8 cellular contexts compared by ENCODE assay signal in genomic region chr17:74203439-74204240, GRCh38. TPM values are rescaled to one million over a fixed set of nuclear protein-coding genes. Genes with fewer than 3 reads are reported as not detected.
DNase-seq lines count a peak whose midpoint lies in the region; ATAC-seq, FAIRE-seq and TF ChIP-seq lines count a peak whose summit lies in the region.

Gene RPL38 (plus strand): TSS chr17:74203678. CDS start chr17:74203956, 278 bp downstream.

- FAIRE-seq in A204.1 (lab: Jason Lieb, UNC): peak; percentile 90
- no peak for FAIRE-seq in small intestine (lab: Jason Lieb, UNC)

- H3K36me3 ChIP-seq in WERI-Rb-1 (peaks cover 50% of the 10 kb centered on the region), mammary epithelial cell (ENCODE audit: insufficient read depth, low read length) (peaks cover 22% of the 10 kb centered on the region), small intestine (ENCODE audit: control insufficient read depth in 2 of 2, insufficient read depth in 2 of 2, low read length in 2 of 2) (peaks cover 0 to 8% of the 10 kb centered on the region in 2 donors)

- H3K27ac ChIP-seq in WERI-Rb-1 (peak within 1 kb of the TSS; percentile 88), mammary epithelial cell (ENCODE audit: insufficient read depth, low read depth, low read length) (peak within 1 kb of the TSS; percentile 80), small intestine (ENCODE audit: low read depth in 1 of 2, low read length in 1 of 2) (peak within 1 kb of the TSS; percentile 83 to 90)

- TF ChIP-seq CTCF in WERI-Rb-1 (IDR thresholded peaks at IDR 0.05; ENCODE audit: low read depth, low read length) (peak; percentile 99), mammary epithelial cell (conservative IDR thresholded peaks at IDR 0.05 in 1 of 2, IDR thresholded peaks at IDR 0.05 in 1 of 2; ENCODE audit: extremely low read depth in 1 of 2, insufficient read depth in 1 of 2, low read depth in 1 of 2, low read length in 2 of 2) (peak; percentile 95 to 97)

- ATAC-seq in GM18520 (IDR thresholded peaks at IDR 0.05; ENCODE audit: unreplicated experiment): peak; percentile 65
- peak; percentile 49 for ATAC-seq in HG03097 (IDR thresholded peaks at IDR 0.05; ENCODE audit: low FRiP score, unreplicated experiment)

- CTCF ChIA-PET in mammary epithelial cell (lab: Charles Lee; ENCODE audit: low non-redundant PET): interaction anchor here (1.2 kb wide), 1 partner anchor 16 kb away, joined by 38 read pairs; no protein-coding TSS in a partner anchor

- peak within 1 kb of the TSS; percentile 97 for H3K9ac ChIP-seq in mammary epithelial cell (ENCODE audit: insufficient read depth, low read length)

- H3K4me3 ChIP-seq in WERI-Rb-1 (ENCODE audit: low read depth, low read length) (peak within 1 kb of the TSS; percentile 90), mammary epithelial cell (replicated peaks in 1 of 3; ENCODE audit: insufficient read depth in 1 of 3, low read depth in 2 of 3, low read length in 3 of 3) (peak within 1 kb of the TSS; percentile 76 to 93 (median 86)), small intestine (ENCODE audit: low read depth in 1 of 2, low read length in 2 of 2) (peak within 1 kb of the TSS; percentile 86 to 96)

- H3K4me2 ChIP-seq in mammary epithelial cell (ENCODE audit: insufficient read depth, low read depth, low read length): peak within 1 kb of the TSS; percentile 80

- intact Hi-C loops in mammary epithelial cell (cut with micrococcal nuclease): loop anchor here (1.0 to 10.0 kb wide), 2 partner anchors 254 to 571 kb away; partner anchors contain the start of gene NAT9

- WGBS in mammary epithelial cell (ENCODE audit: low coverage, missing lambda C conversion rate): 4% methylated on average over 19 of the region's 53 CpGs
- 0 to 1% (median 1%) methylated on average over 49 to 53 of the region's 53 CpGs for WGBS in small intestine, 3 donors

- H3K4me1 ChIP-seq in mammary epithelial cell (ENCODE audit: insufficient read depth, low read length) (peaks cover 30% of the 10 kb centered on the region), small intestine (ENCODE audit: control insufficient read depth in 2 of 2, insufficient read depth in 1 of 2, low read depth in 1 of 2, low read length in 1 of 2) (no peaks in the 10 kb centered on the region)

- in situ Hi-C loops in mammary epithelial cell (cut with MboI; ENCODE audit: low sequenced_read_pairs in 2 of 2): no loop called here

- H4K20me1 ChIP-seq in mammary epithelial cell (ENCODE audit: insufficient read depth, low read length): no peaks in the 10 kb centered on the region

- peaks cover 51% of the 10 kb centered on the region for H3K79me2 ChIP-seq in mammary epithelial cell (ENCODE audit: insufficient read depth, low read length)

- dilution Hi-C loops in mammary epithelial cell (cut with HindIII; ENCODE audit: low sequenced_read_pairs): no loop called here

- peak; percentile 87 for DNase-seq in NCI-H2196 treated with DMSO at 0.1 percent for 48 hours (lab: John Stamatoyannopoulos, UW; ENCODE audit: unreplicated experiment)
- peak; percentile 99 for DNase-seq in WERI-Rb-1
- DNase-seq in mammary epithelial cell: peak; percentile 91
- DNase-seq in iPS-NIHi11 (ENCODE audit: low spot score): peak; percentile 93
- DNase-seq in small intestine: peak; percentile 97

- H2AFZ ChIP-seq in mammary epithelial cell (ENCODE audit: low read depth, low read length): peak within 1 kb of the TSS; percentile 75

- H3K27me3 ChIP-seq in WERI-Rb-1 (ENCODE audit: insufficient read depth, low read depth, severe bottlenecking) (no peaks in the 10 kb centered on the region), mammary epithelial cell (ENCODE audit: insufficient read depth, low read length) (peaks cover 3% of the 10 kb centered on the region), small intestine (ENCODE audit: control insufficient read depth in 2 of 2, insufficient read depth in 2 of 2, low read length in 2 of 2) (no peaks in the 10 kb centered on the region)

- H3K9me3 ChIP-seq in WERI-Rb-1 (ENCODE audit: severe bottlenecking) (no peaks in the 10 kb centered on the region), mammary epithelial cell (replicated peaks; ENCODE audit: insufficient read depth, low read length) (no peaks in the 10 kb centered on the region), small intestine (ENCODE audit: control insufficient read depth, low read depth) (no peaks in the 10 kb centered on the region)

- BruUV-seq in mammary epithelial cell (replicated peaks; lab: Mats Ljungman, UMichigan): TSS peak; percentile 78

RNA-seq across cellular contexts. Expression of gene RPL38, which starts in this region (rescaled TPM):
- total RNA-seq in mammary epithelial cell: 100 to 1,000 TPM; 487 to 802 TPM
- polyA plus RNA-seq in mammary epithelial cell: 972 TPM
- 599 TPM for polyA minus RNA-seq in mammary epithelial cell
- polyA plus RNA-seq in small intestine: 1,000 to 10,000 TPM in 2 of 3 donors, 100 to 1,000 TPM in 1; 823 to 1,409 (median 1,348) TPM

Comparison
In these comparisons a context has a peak if more than half of its experiments do, and no peak if none do; other contexts are left out.
1. Peak in every context shown above with its lines: DNase-seq, ATAC-seq, H3K4me3 ChIP-seq and H3K27ac ChIP-seq.